24 cellular contexts compared by ENCODE assay signal in genomic region chr7:84113906-84114875, GRCh38.
DNase-seq lines count a peak whose midpoint lies in the region; ATAC-seq, FAIRE-seq and TF ChIP-seq lines count a peak whose summit lies in the region.
"Had no signal": no experiment of that assay in that cellular context is flagged by ENCODE, and none has a peak within 500 bp of the region (broad histone marks: within the 10 kb centered on the region; RNA-seq: fewer than 3 reads in every experiment).

No MANE protein-coding gene starts in this region.

- H3K27ac ChIP-seq in H1 (ENCODE audit: low read depth, low read length) (no peak overlapping the region), neural progenitor cell (no peak overlapping the region), WERI-Rb-1 (no peak overlapping the region)
- H3K27ac ChIP-seq: BLaER1 treated with 17β-estradiol and CSF1 and Interleukin-3, amounts not matched to agents 10 nM and 100 nM; skin epidermis had no signal

- TF ChIP-seq EP300 in H1 (IDR thresholded peaks at IDR 0.05; ENCODE audit: borderline replicate concordance in 1 of 2, low read depth in 2 of 2, low read length in 2 of 2): no peak

- H3K36me3 Mint-ChIP-seq in neural progenitor cell: peaks cover 5% of the 10 kb centered on the region

- no peak overlapping the region for H2BK120ac ChIP-seq in H1 (replicated peaks; ENCODE audit: low read depth, low read length)

- H3K4me2 ChIP-seq in H1 (ENCODE audit: insufficient read depth in 1 of 2, low read depth in 2 of 2, low read length in 2 of 2) (no peak overlapping the region), neural progenitor cell (peak overlapping the region; percentile 9)

- H3K23me2 ChIP-seq in H1 (ENCODE audit: low read depth, low read length): no peaks in the 10 kb centered on the region

- H3K4ac ChIP-seq in H1 (replicated peaks; ENCODE audit: insufficient read length, low read depth, low read length): no peak overlapping the region

- no peak overlapping the region for H2AFZ ChIP-seq in H1 (ENCODE audit: low read length)
- no peak overlapping the region for H2AFZ ChIP-seq in neural progenitor cell (replicated peaks)

- H3K79me1 ChIP-seq in H1 (ENCODE audit: low read depth, low read length): no peaks in the 10 kb centered on the region

- peaks cover 2% of the 10 kb centered on the region for H3K27me3 Mint-ChIP-seq in neural progenitor cell (ENCODE audit: insufficient read depth, low read depth)
- H3K27me3 Mint-ChIP-seq: activated T-helper 17 cell treated with anti-CD3 and anti-CD28 coated beads, Interleukin-2, amount 50 U/mL, for 72 hours; stimulated activated naive CD8-positive, alpha-beta T cell treated with anti-CD3 and anti-CD28 coated beads, Interleukin-15, amount 100 ng/mL, for 72 hours had no signal

- H3K4me3 Mint-ChIP-seq in neural progenitor cell: no peak overlapping the region
- H3K4me3 Mint-ChIP-seq: activated T-helper 17 cell treated with anti-CD3 and anti-CD28 coated beads, Interleukin-2, amount 50 U/mL, for 72 hours; stimulated activated naive CD8-positive, alpha-beta T cell treated with anti-CD3 and anti-CD28 coated beads, Interleukin-15, amount 100 ng/mL, for 72 hours had no signal

- H3K27me3 ChIP-seq in H1 (replicated peaks in 1 of 4; ENCODE audit: control insufficient read depth in 3 of 4, extremely low read depth in 1 of 4, insufficient read depth in 3 of 4, low read length in 3 of 4) (no peaks in the 10 kb centered on the region), neural progenitor cell (no peaks in the 10 kb centered on the region), WERI-Rb-1 (ENCODE audit: insufficient read depth, low read depth, severe bottlenecking) (no peaks in the 10 kb centered on the region)
- H3K27me3 ChIP-seq: BLaER1 treated with 17β-estradiol and CSF1 and Interleukin-3, amounts not matched to agents 10 nM and 100 nM had no signal

- H3K9me3 Mint-ChIP-seq in neural progenitor cell: peaks cover 2% of the 10 kb centered on the region
- H3K9me3 Mint-ChIP-seq: stimulated activated naive CD8-positive, alpha-beta T cell treated with anti-CD3 and anti-CD28 coated beads, Interleukin-15, amount 100 ng/mL, for 72 hours had no signal

- no peak overlapping the region for H2BK20ac ChIP-seq in H1 (ENCODE audit: low read length)

- no peak overlapping the region for H3K27ac Mint-ChIP-seq in neural progenitor cell
- H3K27ac Mint-ChIP-seq: activated T-helper 17 cell treated with anti-CD3 and anti-CD28 coated beads, Interleukin-2, amount 50 U/mL, for 72 hours had no signal

- no peaks in the 10 kb centered on the region for H4K20me1 ChIP-seq in H1 (replicated peaks in 1 of 2; ENCODE audit: control insufficient read depth in 1 of 2, insufficient read depth in 2 of 2, low read length in 2 of 2)
- H4K20me1 ChIP-seq in neural progenitor cell (ENCODE audit: low read depth): peaks cover 24% of the 10 kb centered on the region
- H4K20me1 ChIP-seq: BLaER1 treated with 17β-estradiol and CSF1 and Interleukin-3, amounts not matched to agents 10 nM and 100 nM had no signal

- no peak overlapping the region for H2AK5ac ChIP-seq in H1 (ENCODE audit: low read depth, low read length)

- H3K56ac ChIP-seq in H1 (replicated peaks; ENCODE audit: insufficient read length, low read depth, low read length): no peak overlapping the region

- POLR2A ChIA-PET in H1 (lab: Charles Lee; ENCODE audit: partially characterized antibody): interaction anchor here (0.7 kb wide), 1 partner anchor 163 kb away, joined by 3 read pairs; no protein-coding TSS in a partner anchor

- CTCF ChIA-PET in H1 (lab: Charles Lee; ENCODE audit: partially characterized antibody): no interaction called here

- TF ChIP-seq CTCF in H1 (IDR thresholded peaks at IDR 0.05; ENCODE audit: control extremely low read depth in 1 of 3, insufficient read depth in 1 of 3, low read depth in 1 of 3, low read length in 3 of 3): no peak
- TF ChIP-seq CTCF in neural progenitor cell (IDR thresholded peaks at IDR 0.05): no peak
- no peak for TF ChIP-seq CTCF in WERI-Rb-1 (IDR thresholded peaks at IDR 0.05; ENCODE audit: low read depth, low read length)

- H3K14ac ChIP-seq in H1 (ENCODE audit: insufficient read length): no peak overlapping the region

- H2BK12ac ChIP-seq in H1 (ENCODE audit: low read depth, low read length): no peak overlapping the region

- H2BK15ac ChIP-seq in H1 (ENCODE audit: low read length): no peak overlapping the region

- TF ChIP-seq RAD21 in H1 (IDR thresholded peaks at IDR 0.05 in 1 of 2, conservative IDR thresholded peaks at IDR 0.05 in 1 of 2; ENCODE audit: low read depth in 2 of 2, low read length in 2 of 2): no peak

- H3K79me2 ChIP-seq in H1 (ENCODE audit: control insufficient read depth in 1 of 2, insufficient read depth in 2 of 2, low read length in 2 of 2) (no peaks in the 10 kb centered on the region), neural progenitor cell (ENCODE audit: low read depth) (peaks cover 50% of the 10 kb centered on the region)

- FAIRE-seq in H1 (lab: Jason Lieb, UNC): no peak
- FAIRE-seq: GM12878, HepG2, TTC549 had no signal

- whole genome bisulfite sequencing in H1 (ENCODE audit: extremely low coverage in 1 of 2, insufficient coverage in 1 of 2, insufficient read length in 1 of 2, insufficient replicate concordance in 2 of 2, low coverage in 1 of 2, low lambda C conversion rate in 2 of 2, missing lambda C conversion rate in 1 of 2), 2 experiments: 80% methylated on average over 9 of the region's 9 CpGs; no CpG with 5 or more reads in 1 of the 2 experiments

- no peak overlapping the region for H4K8ac ChIP-seq in H1 (ENCODE audit: extremely low read depth, insufficient read depth, low read length)

- H3K9ac ChIP-seq in H1 (replicated peaks in 1 of 4; ENCODE audit: extremely low read depth in 1 of 4, low read depth in 3 of 4, low read length in 3 of 4): no peak overlapping the region
- H3K9ac ChIP-seq in neural progenitor cell: no peak overlapping the region
- H3K9ac ChIP-seq: BLaER1 treated with 17β-estradiol and CSF1 and Interleukin-3, amounts not matched to agents 10 nM and 100 nM had no signal

- H3K4me1 Mint-ChIP-seq in neural progenitor cell: peaks cover 44% of the 10 kb centered on the region
- H3K4me1 Mint-ChIP-seq: activated T-helper 17 cell treated with anti-CD3 and anti-CD28 coated beads, Interleukin-2, amount 50 U/mL, for 72 hours; stimulated activated naive CD8-positive, alpha-beta T cell treated with anti-CD3 and anti-CD28 coated beads, Interleukin-15, amount 100 ng/mL, for 72 hours had no signal

- H3K18ac ChIP-seq in H1 (ENCODE audit: extremely low read depth, low read length): no peak overlapping the region; the same call in 1 of the 2 replicates

- H3K36me3 ChIP-seq in H1 (ENCODE audit: control insufficient read depth in 2 of 4, insufficient read depth in 4 of 4, low read length in 3 of 4) (peaks cover 0 to 2% (median 0%) of the 10 kb centered on the region in 4 experiments; a peak in 1 of 8 replicates), neural progenitor cell (peaks cover 6% of the 10 kb centered on the region), WERI-Rb-1 (no peaks in the 10 kb centered on the region)
- H3K36me3 ChIP-seq: BLaER1 treated with 17β-estradiol and CSF1 and Interleukin-3, amounts not matched to agents 10 nM and 100 nM had no signal

- ATAC-seq in GM18505 (IDR thresholded peaks at IDR 0.05; ENCODE audit: unreplicated experiment): no peak
- ATAC-seq: activated T-helper 17 cell treated with anti-CD3 and anti-CD28 coated beads, Interleukin-2, amount 50 U/mL, for 72 hours; GM12878; HCT116; HepG2; stimulated activated naive CD8-positive, alpha-beta T cell treated with anti-CD3 and anti-CD28 coated beads, Interleukin-15, amount 100 ng/mL, for 72 hours had no signal

- H3K4me3 ChIP-seq in H1 (ENCODE audit: extremely low read depth in 1 of 4, insufficient read depth in 2 of 4, low read depth in 3 of 4, low read length in 4 of 4) (no peak overlapping the region), neural progenitor cell (no peak overlapping the region), WERI-Rb-1 (ENCODE audit: low read depth, low read length) (no peak overlapping the region)
- H3K4me3 ChIP-seq: BLaER1 treated with 17β-estradiol and CSF1 and Interleukin-3, amounts not matched to agents 10 nM and 100 nM; GM12878; lung; skin epidermis had no signal

- peak overlapping the region; percentile 28 for H4K5ac ChIP-seq in H1 (ENCODE audit: insufficient read length, low read depth, low read length)

- H3K4me1 ChIP-seq in H1 (replicated peaks in 1 of 4; ENCODE audit: control insufficient read depth in 3 of 4, insufficient read depth in 4 of 4, low read length in 3 of 4) (peaks cover 4 to 24% (median 10%) of the 10 kb centered on the region in 4 experiments), neural progenitor cell (peaks cover 79% of the 10 kb centered on the region)

- no peak overlapping the region for H2BK5ac ChIP-seq in H1 (ENCODE audit: low read depth, low read length)

- DNase-seq in D341Med (ENCODE audit: low spot score): peak; percentile 30
- DNase-seq in NCI-H82 (lab: John Stamatoyannopoulos, UW): peak; percentile 83
- no peak for DNase-seq in H1 (ENCODE audit: low read depth in 1 of 2, low spot score in 2 of 2)
- no peak for DNase-seq in neural progenitor cell (ENCODE audit: low spot score)
- DNase-seq in GM03348 (ENCODE audit: low spot score): no peak
- no peak for DNase-seq in NCI-H1436 (lab: John Stamatoyannopoulos, UW)
- DNase-seq in WERI-Rb-1: no peak
- DNase-seq: activated CD4-positive, alpha-beta T cell treated with anti-CD3 and anti-CD28 coated beads for 4 hours; effector CD8-positive, alpha-beta T cell; GF-D8; islet precursor cell; NCI-H1436 treated with DMSO at 0.1 percent for 48 hours; NCI-H2227 treated with DMSO at 0.1 percent for 48 hours; stimulated activated CD4-positive, alpha-beta T cell treated with anti-CD3 and anti-CD28 coated beads, Interleukin-2, amount 100 ng/mL, for 48 hours; stimulated activated naive CD8-positive, alpha-beta T cell treated with anti-CD3 and anti-CD28 coated beads, Interleukin-15, amount 100 ng/mL, for 72 hours had no signal

- H4K91ac ChIP-seq in H1 (replicated peaks; ENCODE audit: insufficient read length, low read length): no peak overlapping the region

- H3K9me3 ChIP-seq in H1 (ENCODE audit: insufficient read depth in 2 of 2, low read depth in 1 of 2, low read length in 1 of 2) (no peaks in the 10 kb centered on the region), neural progenitor cell (ENCODE audit: low read depth) (no peaks in the 10 kb centered on the region), WERI-Rb-1 (ENCODE audit: severe bottlenecking) (no peaks in the 10 kb centered on the region)
- H3K9me3 ChIP-seq: BLaER1 treated with 17β-estradiol and CSF1 and Interleukin-3, amounts not matched to agents 10 nM and 100 nM had no signal

- no peak overlapping the region for H3K23ac ChIP-seq in H1 (ENCODE audit: insufficient read length)

- peaks cover 38% of the 10 kb centered on the region for H3F3A ChIP-seq in neural progenitor cell (ENCODE audit: low read depth)

- no peak for TF ChIP-seq POLR2A in H1 (IDR thresholded peaks at IDR 0.05; ENCODE audit: control extremely low read depth in 1 of 2, low read depth in 2 of 2, low read length in 2 of 2)
- no peak for TF ChIP-seq POLR2A in GM18505 (IDR thresholded peaks at IDR 0.05; ENCODE audit: borderline replicate concordance, extremely low read depth, insufficient read depth, insufficient read length)

Comparison
In these comparisons a context has a peak if more than half of its experiments do, and no peak if none do; other contexts are left out.
1. DNase-seq: peak in D341Med (single experiment) and NCI-H82 (single experiment); none in H1 (0 of 2), neural progenitor cell (single experiment), GM03348 (single experiment), NCI-H1436 (single experiment) and WERI-Rb-1 (single experiment).